Comparison of ENCODE assay signal across 28 cellular contexts in genomic region chr12:51055060-51055459, GRCh38.
"Had no signal": no experiment of that assay in that cellular context is flagged by ENCODE, and none has a peak within 500 bp of the region (broad histone marks: within the 10 kb centered on the region; RNA-seq: fewer than 3 reads in every experiment).

No MANE protein-coding gene starts in this region.

- H3K4me3 Mint-ChIP-seq: activated B cell treated with CpG ODN at 0.5 μM for 24 hours; activated CD4-positive, alpha-beta memory T cell treated with anti-CD3 and anti-CD28 coated beads for 36 hours; activated naive CD4-positive, alpha-beta T cell treated with anti-CD3 and anti-CD28 coated beads for 36 hours; activated T-cell treated with anti-CD3 and anti-CD28 coated beads, Interleukin-2, amount 50 U/mL, for 4 hours; activated T-helper 1 cell treated with anti-CD3 and anti-CD28 coated beads, Interleukin-12 subunit alpha, Interleukin-12 subunit beta, Interleukin-2, Interleukin-4 antibody, amounts not matched to agents 30 ng/mL and 10 ng/mL and 1 ng/mL, durations not matched to agents 14 hours and 24 hours and 36 hours; T-helper 1 cell treated with Interleukin-12 subunit alpha and Interleukin-12 subunit beta and Interleukin-4 antibody, amounts not matched to agents 30 μg/mL and 1 μg/mL, for 36 hours; T-helper 2 cell treated with Interferon-gamma antibody and Interleukin-4, amounts not matched to agents 5 μg/mL and 100 μg/mL, for 36 hours had no signal

- H3K27me3 Mint-ChIP-seq: activated B cell treated with CpG ODN at 0.5 μM for 24 hours; activated CD4-positive, alpha-beta memory T cell treated with anti-CD3 and anti-CD28 coated beads for 36 hours had no signal

- H3K9me3 Mint-ChIP-seq: activated B cell treated with CpG ODN at 0.5 μM for 24 hours; activated CD4-positive, alpha-beta memory T cell treated with anti-CD3 and anti-CD28 coated beads for 36 hours; activated naive CD4-positive, alpha-beta T cell treated with anti-CD3 and anti-CD28 coated beads for 36 hours; activated naive CD4-positive, alpha-beta T cell treated with anti-CD3 and anti-CD28 coated beads, Interleukin-2, amount 50 U/mL, for 72 hours; activated T-cell treated with anti-CD3 and anti-CD28 coated beads, Interleukin-2, amount 50 U/mL, for 4 hours; activated T-helper 1 cell treated with anti-CD3 and anti-CD28 coated beads, Interleukin-12 subunit alpha, Interleukin-12 subunit beta, Interleukin-2, Interleukin-4 antibody, amounts not matched to agents 30 ng/mL and 10 ng/mL and 1 ng/mL, durations not matched to agents 14 hours and 24 hours and 36 hours; T-helper 1 cell treated with Interleukin-12 subunit alpha and Interleukin-12 subunit beta and Interleukin-4 antibody, amounts not matched to agents 30 μg/mL and 1 μg/mL, for 36 hours; T-helper 2 cell treated with Interferon-gamma antibody and Interleukin-4, amounts not matched to agents 5 μg/mL and 100 μg/mL, for 36 hours had no signal

- H3K27ac Mint-ChIP-seq: activated B cell treated with CpG ODN at 0.5 μM for 24 hours; activated naive CD4-positive, alpha-beta T cell treated with anti-CD3 and anti-CD28 coated beads for 36 hours; activated T-helper 1 cell treated with anti-CD3 and anti-CD28 coated beads, Interleukin-12 subunit alpha, Interleukin-12 subunit beta, Interleukin-2, Interleukin-4 antibody, amounts not matched to agents 30 ng/mL and 10 ng/mL and 1 ng/mL, durations not matched to agents 14 hours and 24 hours and 36 hours; T-helper 1 cell treated with Interleukin-12 subunit alpha and Interleukin-12 subunit beta and Interleukin-4 antibody, amounts not matched to agents 30 μg/mL and 1 μg/mL, for 36 hours; T-helper 2 cell treated with Interferon-gamma antibody and Interleukin-4, amounts not matched to agents 5 μg/mL and 100 μg/mL, for 36 hours had no signal

- DNase-seq: activated B cell treated with CpG ODN at 0.5 μM for 24 hours; activated CD4-positive, alpha-beta memory T cell treated with anti-CD3 and anti-CD28 coated beads for 36 hours; activated CD4-positive, alpha-beta T cell treated with anti-CD3 and anti-CD28 coated beads for 4 hours; activated CD4-positive, alpha-beta T cell treated with anti-CD3 and anti-CD28 coated beads, Interleukin-2, amount 50 U/mL, for 1 hour; activated CD4-positive, CD25-positive, alpha-beta regulatory T cell treated with anti-CD3 and anti-CD28 coated beads, Interleukin-2, amount 50 U/mL, for 72 hours; activated gamma-delta T cell treated with Interleukin-2 at 50 U/mL for 16 hours; activated naive CD4-positive, alpha-beta T cell treated with anti-CD3 and anti-CD28 coated beads for 36 hours; activated T-cell treated with anti-CD3 and anti-CD28 coated beads, Interleukin-2, amount 50 U/mL, for 4 hours; adrenal gland; body of pancreas; MM.1S; NCI-H1092; NCI-H1436 treated with DMSO at 0.1 percent for 48 hours; NCI-H1694 treated with DMSO at 0.1 percent for 48 hours; NCI-H2029; NCI-H345; NCI-H526; NCI-H748 treated with DMSO at 0.1 percent for 48 hours; NK-92 treated with Interleukin-12 subunit alpha and Interleukin-12 subunit beta, amount 100 ng/mL, for 24 hours; PC-3; Peyer's patch; RPMI8226; SHP77 treated with DMSO at 0.1 percent for 48 hours; SK-N-SH had no signal

- ATAC-seq: activated naive CD4-positive, alpha-beta T cell treated with anti-CD3 and anti-CD28 coated beads, Interleukin-2, amount 50 U/mL, for 72 hours; activated T-cell treated with anti-CD3 and anti-CD28 coated beads, Interleukin-2, amount 50 U/mL, for 4 hours; body of pancreas; PC-3 had no signal

- H3K4me1 Mint-ChIP-seq: activated B cell treated with CpG ODN at 0.5 μM for 24 hours had no signal
